18 cellular contexts compared by ENCODE assay signal in genomic region chr12:2785017-2785416, GRCh38. TPM values are rescaled to one million over a fixed set of nuclear protein-coding genes. Genes with fewer than 3 reads are reported as not detected.
"Had no signal": no experiment of that assay in that cellular context is flagged by ENCODE, and none has a peak within 500 bp of the region (broad histone marks: within the 10 kb centered on the region; RNA-seq: fewer than 3 reads in every experiment).

No MANE protein-coding gene starts in this region.

- H3K36me3 ChIP-seq: sigmoid colon, upper lobe of right lung had no signal

- H3K4me3 Mint-ChIP-seq: activated naive CD4-positive, alpha-beta T cell treated with anti-CD3 and anti-CD28 coated beads, Interleukin-2, amount 50 U/mL, for 24 hours; effector memory CD8-positive, alpha-beta T cell; natural killer cell treated with Interleukin-12 subunit alpha and Interleukin-12 subunit beta and Interleukin-15 and Interleukin-18, amount 100 ng/mL, for 72 hours had no signal

- H3K27me3 ChIP-seq: body of pancreas had no signal

- H3K27ac Mint-ChIP-seq: activated naive CD4-positive, alpha-beta T cell treated with anti-CD3 and anti-CD28 coated beads, Interleukin-2, amount 50 U/mL, for 24 hours; effector memory CD8-positive, alpha-beta T cell; natural killer cell treated with Interleukin-12 subunit alpha and Interleukin-12 subunit beta and Interleukin-15 and Interleukin-18, amount 100 ng/mL, for 72 hours had no signal

- H3K4me3 ChIP-seq: body of pancreas, lung, sigmoid colon, upper lobe of right lung had no signal

- DNase-seq: activated CD4-positive, alpha-beta T cell treated with anti-CD3 and anti-CD28 coated beads, Interleukin-2, amount 50 U/mL, for 4 hours; activated CD4-positive, CD25-positive, alpha-beta regulatory T cell treated with anti-CD3 and anti-CD28 coated beads, Interleukin-2, amount 50 U/mL, for 72 hours; activated effector memory CD4-positive, alpha-beta T cell treated with Interleukin-2 at 50 U/mL for 16 hours; activated T-cell treated with anti-CD3 and anti-CD28 coated beads, Interleukin-2, amount 50 U/mL, for 1 hour; body of pancreas; cortex of kidney; effector memory CD8-positive, alpha-beta T cell; hypothalamus; occipital lobe; sigmoid colon; stimulated activated naive CD4-positive, alpha-beta T cell treated with Interleukin-2 at 50 U/mL for 16 hours; T-helper 2 cell; upper lobe of right lung had no signal

- H3K27ac ChIP-seq: body of pancreas, sigmoid colon, upper lobe of right lung had no signal

- H3K9me3 ChIP-seq: body of pancreas, sigmoid colon, upper lobe of right lung had no signal

- H3K9me3 Mint-ChIP-seq: activated naive CD4-positive, alpha-beta T cell treated with anti-CD3 and anti-CD28 coated beads, Interleukin-2, amount 50 U/mL, for 24 hours; central memory CD8-positive, alpha-beta T cell; effector memory CD8-positive, alpha-beta T cell; natural killer cell treated with Interleukin-12 subunit alpha and Interleukin-12 subunit beta and Interleukin-15 and Interleukin-18, amount 100 ng/mL, for 72 hours had no signal

- H3K36me3 Mint-ChIP-seq: activated naive CD4-positive, alpha-beta T cell treated with anti-CD3 and anti-CD28 coated beads, Interleukin-2, amount 50 U/mL, for 24 hours; natural killer cell treated with Interleukin-12 subunit alpha and Interleukin-12 subunit beta and Interleukin-15 and Interleukin-18, amount 100 ng/mL, for 72 hours had no signal

RNA-seq across cellular contexts. Expression of gene NRIP2, which starts 49.8 kb away (rescaled TPM):
- total RNA-seq: natural killer cell treated with Interleukin-12 subunit alpha and Interleukin-12 subunit beta and Interleukin-15 and Interleukin-18, amount 100 ng/mL, for 72 hours; pulmonary artery endothelial cell had no signal
